8 cellular contexts compared by ENCODE assay signal in the genomic region with DNA sequence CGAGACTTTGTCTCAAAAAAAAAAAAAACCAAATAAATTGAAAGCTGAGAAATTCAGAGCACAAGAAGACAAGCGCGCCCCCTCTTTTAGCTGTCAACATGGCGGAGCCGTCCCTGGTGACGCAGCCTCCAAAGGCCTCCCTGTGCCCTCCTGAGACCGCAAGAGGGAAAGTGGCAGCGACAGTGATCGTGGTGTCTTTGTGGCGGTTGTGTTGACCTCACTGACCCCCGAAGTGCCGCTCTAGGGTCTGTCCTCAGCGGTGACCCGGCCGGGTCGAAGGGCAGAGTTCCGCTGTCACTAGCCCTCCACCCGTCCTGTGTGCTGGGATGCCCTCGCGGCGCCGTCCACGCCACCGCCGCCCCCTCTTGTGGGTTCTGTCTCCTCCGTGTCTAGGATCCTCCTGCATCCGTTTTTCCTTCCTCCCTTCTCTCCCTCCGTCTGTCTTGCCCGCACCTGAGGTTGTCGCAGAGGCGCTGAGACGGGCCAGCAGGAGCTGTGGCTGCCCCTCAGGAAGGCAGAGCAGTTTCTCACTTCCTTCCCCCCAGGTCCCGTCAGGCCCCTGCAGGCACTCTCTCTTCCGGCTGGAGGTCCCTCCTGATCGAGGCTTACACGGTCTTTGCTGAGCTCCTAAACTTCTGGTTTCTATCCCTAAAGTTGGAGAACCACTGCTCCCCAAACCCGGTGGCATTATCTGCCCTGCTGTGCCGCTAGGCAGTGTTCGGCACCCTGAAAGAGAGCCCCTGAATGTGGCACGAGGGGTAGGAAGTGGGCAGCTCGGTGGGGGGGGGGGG. TPM values are rescaled to one million over a fixed set of nuclear protein-coding genes. Genes with fewer than 3 reads are reported as not detected.
DNase-seq lines count a peak whose midpoint lies in the region; ATAC-seq, FAIRE-seq and TF ChIP-seq lines count a peak whose summit lies in the region.

No MANE protein-coding gene starts in this region.

- peak; percentile 37 for TF ChIP-seq POLR2A in GM18526 (IDR thresholded peaks at IDR 0.05; ENCODE audit: extremely low read depth, insufficient read length)

- DNase-seq in activated CD4-positive, alpha-beta T cell treated with anti-CD3 and anti-CD28 coated beads for 48 hours, result peak; percentile 47
- peak; percentile 57 for DNase-seq in stimulated activated CD8-positive, alpha-beta memory T cell treated with anti-CD3 and anti-CD28 coated beads, Interleukin-4, amount 100 ng/mL, for 48 hours
- no peak for DNase-seq in GM19240 (ENCODE audit: insufficient read length, low spot score)
- no peak for DNase-seq in SHP77 treated with DMSO at 0.1 percent for 48 hours (lab: John Stamatoyannopoulos, UW)
- no peak for DNase-seq in kidney

- H3K27ac ChIP-seq in esophagus (ENCODE audit: low read depth in 2 of 2, low read length in 1 of 2), result peak overlapping the region; percentile 38 to 52
- no peak overlapping the region for H3K27ac ChIP-seq in kidney (ENCODE audit: low read depth in 2 of 2, low read length in 2 of 2)

- no peak for FAIRE-seq in kidney (lab: Jason Lieb, UNC)

- no peak for TF ChIP-seq CTCF in kidney (IDR thresholded peaks at IDR 0.05; ENCODE audit: borderline replicate concordance, extremely low read depth, insufficient read depth)

- H3K9ac ChIP-seq in kidney (ENCODE audit: low read length in 2 of 2), result no peak overlapping the region

- peak overlapping the region in 1 of 2 donors; percentile 38 for H3K4me3 ChIP-seq in esophagus (ENCODE audit: low read depth in 1 of 2, low read length in 2 of 2)
- no peak overlapping the region for H3K4me3 ChIP-seq in kidney (ENCODE audit: low read length in 2 of 2)

- H3K27me3 ChIP-seq in esophagus (ENCODE audit: control insufficient read depth in 1 of 2, insufficient read depth in 2 of 2, low read length in 2 of 2), result no peaks in the 10 kb centered on the region

- H3K36me3 ChIP-seq in esophagus (ENCODE audit: control insufficient read depth in 2 of 2, insufficient read depth in 2 of 2, low read length in 1 of 2) (no peaks in the 10 kb centered on the region), kidney (ENCODE audit: control insufficient read depth in 1 of 2, insufficient read depth in 2 of 2, low read length in 2 of 2) (no peaks in the 10 kb centered on the region)

- H3K9me3 ChIP-seq in esophagus (ENCODE audit: control insufficient read depth in 2 of 2, insufficient read depth in 1 of 2, low read depth in 1 of 2, low read length in 1 of 2), result no peaks in the 10 kb centered on the region
- H3K9me3 ChIP-seq in kidney (ENCODE audit: control insufficient read depth in 1 of 2, low read length in 2 of 2), result no peaks in the 10 kb centered on the region

- peaks cover 0 to 12% of the 10 kb centered on the region in 2 donors for H3K4me1 ChIP-seq in esophagus (ENCODE audit: control insufficient read depth in 2 of 2, insufficient read depth in 2 of 2, low read length in 1 of 2)
- H3K4me1 ChIP-seq in kidney (ENCODE audit: control insufficient read depth in 1 of 2, insufficient read depth in 1 of 2, low read depth in 1 of 2, low read length in 2 of 2), result peaks cover 2 to 5% of the 10 kb centered on the region in 2 donors

- no peak for ATAC-seq in HG02840 (IDR thresholded peaks at IDR 0.05; ENCODE audit: low FRiP score, unreplicated experiment)

- 73 to 74% methylated on average over 32 to 41 of the region's 41 CpGs for WGBS in esophagus, 2 donors

- intact Hi-C loops in kidney (cut with DNase I), result no loop called here

RNA-seq across cellular contexts. Expression of a gene that starts 7.2 kb away (rescaled TPM):
- polyA plus RNA-seq in esophagus, result 1 to 10 TPM; 7.8 to 10.0 TPM
- 3.1 TPM for total RNA-seq in kidney
- 0.19 TPM for polyA plus RNA-seq in kidney (ENCODE audit: insufficient read depth, low read depth, low replicate concordance)

RNA-seq across cellular contexts. Expression of a gene that starts 13.8 kb away (rescaled TPM):
- polyA plus RNA-seq in esophagus (under 1 TPM; 0.08 to 0.31 TPM), kidney (ENCODE audit: insufficient read depth, low read depth, low replicate concordance) (not detected)
- total RNA-seq in kidney, result 1.4 TPM

RNA-seq across cellular contexts. Expression of a gene that starts 49.0 kb away (rescaled TPM):
- 100 to 1,000 TPM in 1 of 2 donors, 10 to 100 TPM in 1; 96.5 to 142 TPM for polyA plus RNA-seq in esophagus
- total RNA-seq in kidney, result 60.0 TPM
- 30.5 TPM for polyA plus RNA-seq in kidney (ENCODE audit: insufficient read depth, low read depth, low replicate concordance)

RNA-seq across cellular contexts. Expression of a gene that starts 52.4 kb away (rescaled TPM):
- 10 to 100 TPM; 10.7 to 26.7 TPM for polyA plus RNA-seq in esophagus
- total RNA-seq in kidney, result 35.7 TPM
- polyA plus RNA-seq in kidney (ENCODE audit: insufficient read depth, low read depth, low replicate concordance), result 6.6 TPM

Comparison
In these comparisons a context has a peak if more than half of its experiments do, and no peak if none do; other contexts are left out.
1. DNase-seq: peak in activated CD4-positive, alpha-beta T cell treated with anti-CD3 and anti-CD28 coated beads for 48 hours (single experiment) and stimulated activated CD8-positive, alpha-beta memory T cell treated with anti-CD3 and anti-CD28 coated beads, Interleukin-4, amount 100 ng/mL, for 48 hours (single experiment); none in GM19240 (single experiment), SHP77 treated with DMSO at 0.1 percent for 48 hours (single experiment) and kidney (single experiment).
2. H3K27ac ChIP-seq: peak in esophagus (2 of 2); none in kidney (0 of 2).